ENCODE assay signal across 8 cellular contexts in genomic region chr11:72573380-72573949, GRCh38.
DNase-seq lines count a peak whose midpoint lies in the region; ATAC-seq, FAIRE-seq and TF ChIP-seq lines count a peak whose summit lies in the region.

No MANE protein-coding gene starts in this region.

- H3K9me3 ChIP-seq in PC-3 (ENCODE audit: low read length) (no peaks in the 10 kb centered on the region), mesodermal cell (ENCODE audit: control insufficient read depth, low read length) (no peaks in the 10 kb centered on the region)

- WGBS in mesodermal cell (ENCODE audit: insufficient coverage in 2 of 2), 2 experiments, result 40 to 60% methylated on average over 1 of the region's 8 CpGs

- H3K9ac ChIP-seq in PC-3 (ENCODE audit: low read length), result no peak overlapping the region

- no peaks in the 10 kb centered on the region for H3K36me3 Mint-ChIP-seq in T-helper 2 cell treated with Interferon-gamma antibody and Interleukin-4, amounts not matched to agents 5 μg/mL and 100 μg/mL, for 36 hours (ENCODE audit: low read depth)

- H3K36me3 ChIP-seq in PC-3 (ENCODE audit: low read depth, low read length) (no peaks in the 10 kb centered on the region), mesodermal cell (ENCODE audit: control insufficient read depth, insufficient read depth, low read length) (no peaks in the 10 kb centered on the region)

- no peaks in the 10 kb centered on the region for H3K9me3 Mint-ChIP-seq in T-helper 2 cell treated with Interferon-gamma antibody and Interleukin-4, amounts not matched to agents 5 μg/mL and 100 μg/mL, for 36 hours

- ATAC-seq in PC-3 (peak; percentile 53), HG03520 (IDR thresholded peaks at IDR 0.05; ENCODE audit: unreplicated experiment) (no peak), HG03521 (IDR thresholded peaks at IDR 0.05; ENCODE audit: unreplicated experiment) (no peak)

- no peak overlapping the region for H2AFZ ChIP-seq in PC-3 (ENCODE audit: low read length)

- BruUV-seq in PC-3 (replicated peaks; lab: Mats Ljungman, UMichigan), result no TSS peak

- H3K27me3 Mint-ChIP-seq in T-helper 2 cell treated with Interferon-gamma antibody and Interleukin-4, amounts not matched to agents 5 μg/mL and 100 μg/mL, for 36 hours (ENCODE audit: low read depth), result peaks cover 21% of the 10 kb centered on the region

- CTCF ChIA-PET in PC-3 (lab: Charles Lee), result interaction anchor here (0.6 to 2.9 kb wide), 5 partner anchors 14 to 219 kb away, joined by 3 to 39 read pairs (median 6); no protein-coding TSS in a partner anchor

- H3K27ac Mint-ChIP-seq in T-helper 2 cell treated with Interferon-gamma antibody and Interleukin-4, amounts not matched to agents 5 μg/mL and 100 μg/mL, for 36 hours, result no peak overlapping the region

- H3K4me1 Mint-ChIP-seq in T-helper 2 cell treated with Interferon-gamma antibody and Interleukin-4, amounts not matched to agents 5 μg/mL and 100 μg/mL, for 36 hours (ENCODE audit: low read depth), result peaks cover 9% of the 10 kb centered on the region

- no peak overlapping the region for H3K4me2 ChIP-seq in PC-3 (ENCODE audit: low read length)

- intact Hi-C loops in PC-3 (cut with micrococcal nuclease), result loop anchor here (1.0 kb wide), 2 partner anchors 91 to 102 kb away; no protein-coding TSS in a partner anchor

- H4K20me1 ChIP-seq in PC-3 (ENCODE audit: low read length), result no peaks in the 10 kb centered on the region

- TF ChIP-seq POLR2A in GM12891 (IDR thresholded peaks at IDR 0.05; ENCODE audit: low read depth, low read length), result no peak

- H3K4me3 Mint-ChIP-seq in T-helper 2 cell treated with Interferon-gamma antibody and Interleukin-4, amounts not matched to agents 5 μg/mL and 100 μg/mL, for 36 hours, result no peak overlapping the region

- H3K27ac ChIP-seq in PC-3 (ENCODE audit: low read length), result no peak overlapping the region
- H3K27ac ChIP-seq in mesodermal cell (ENCODE audit: low read depth, low read length, severe bottlenecking), result peak overlapping the region; percentile 93

- H3K79me2 ChIP-seq in PC-3 (ENCODE audit: low read length), result no peaks in the 10 kb centered on the region

- TF ChIP-seq CTCF in PC-3 (conservative IDR thresholded peaks at IDR 0.05; ENCODE audit: low read depth, low read length), result peak; percentile 68

- peak; percentile 31 for FAIRE-seq in GM12891 (lab: Jason Lieb, UNC)

- H3F3A ChIP-seq in PC-3 (ENCODE audit: low read length, unreplicated experiment), result no peaks in the 10 kb centered on the region

- H3K4me1 ChIP-seq in PC-3 (ENCODE audit: insufficient read depth, low read length), result peaks cover 25% of the 10 kb centered on the region
- peaks cover 36% of the 10 kb centered on the region for H3K4me1 ChIP-seq in mesodermal cell (ENCODE audit: control insufficient read depth, insufficient read depth, low read length, poor library complexity, severe bottlenecking)

- DNase-seq in AML-193 (lab: John Stamatoyannopoulos, UW) (peak; percentile 2 to 11), GM12891 (ENCODE audit: insufficient read length, low spot score) (no peak), PC-3 (peak; percentile 59), dermis microvascular lymphatic vessel endothelial cell (ENCODE audit: low read depth in 2 of 2) (peak; percentile 31 to 57)
- DNase-seq in T-helper 2 cell treated with Interferon-gamma antibody and Interleukin-4, amounts not matched to agents 5 μg/mL and 100 μg/mL, for 36 hours (ENCODE audit: low spot score), result no peak

- H3K4me3 ChIP-seq in PC-3 (ENCODE audit: low read length) (no peak overlapping the region), mesodermal cell (ENCODE audit: extremely low read depth, insufficient read depth, low read length, poor library complexity, severe bottlenecking) (no peak overlapping the region)

- POLR2A ChIA-PET in PC-3 (lab: Charles Lee; ENCODE audit: unreplicated experiment), result no interaction called here

- no peaks in the 10 kb centered on the region for H3K9me2 ChIP-seq in PC-3 (replicated peaks; ENCODE audit: low read length)

- no peaks in the 10 kb centered on the region for H3K27me3 ChIP-seq in PC-3 (ENCODE audit: low read length)

TF ChIP-seq in GM12891, 5 proteins besides CTCF, POLR2A, EP300 and RAD21:
- no peak for TF ChIP-seq POU2F2 (IDR thresholded peaks at IDR 0.05; ENCODE audit: low read depth, low read length)

Comparison
In these comparisons a context has a peak if more than half of its experiments do, and no peak if none do; other contexts are left out.
1. DNase-seq: peak in AML-193 (2 of 2), PC-3 (single experiment) and dermis microvascular lymphatic vessel endothelial cell (2 of 2); none in GM12891 (single experiment) and T-helper 2 cell treated with Interferon-gamma antibody and Interleukin-4, amounts not matched to agents 5 μg/mL and 100 μg/mL, for 36 hours (single experiment).